Comparison of ENCODE assay signal across 8 cellular contexts in genomic region chr6:159726196-159726917, GRCh38. TPM values are rescaled to one million over a fixed set of nuclear protein-coding genes. Genes with fewer than 3 reads are reported as not detected.
DNase-seq lines count a peak whose midpoint lies in the region; ATAC-seq, FAIRE-seq and TF ChIP-seq lines count a peak whose summit lies in the region.

No MANE protein-coding gene starts in this region.

- H3K9me3 ChIP-seq in OCI-LY3 (ENCODE audit: insufficient read depth, low read length) (no peaks in the 10 kb centered on the region), endothelial cell of umbilical vein (replicated peaks; ENCODE audit: control insufficient read depth, insufficient read depth, low read length) (no peaks in the 10 kb centered on the region)

- dilution Hi-C loops in endothelial cell of umbilical vein (cut with MboI; ENCODE audit: extremely low pct_ligation_motif_present, low sequenced_read_pairs), result no loop called here

- H3K9me3 Mint-ChIP-seq in neural crest cell, result no peaks in the 10 kb centered on the region

- POLR2A ChIA-PET in endothelial cell of umbilical vein (lab: Charles Lee), result interaction anchor here (0.9 to 3.3 kb wide), 6 partner anchors 9 to 64 kb away, joined by 3 to 21 read pairs (median 4); partner anchors contain the start of genes ACAT2, MRPL18, SOD2 and TCP1

- H4K20me1 ChIP-seq in OCI-LY3 (ENCODE audit: insufficient read depth, low read length) (peaks cover 35% of the 10 kb centered on the region), endothelial cell of umbilical vein (replicated peaks; ENCODE audit: control insufficient read depth, extremely low read depth, insufficient read depth, low read length) (peaks cover 13% of the 10 kb centered on the region)

- peaks cover 88% of the 10 kb centered on the region for H3K79me2 ChIP-seq in OCI-LY3 (ENCODE audit: low read length)
- peaks cover 59% of the 10 kb centered on the region for H3K79me2 ChIP-seq in endothelial cell of umbilical vein (ENCODE audit: control insufficient read depth, insufficient read depth, low read length)

- H3K27me3 ChIP-seq in OCI-LY3 (ENCODE audit: low read depth, low read length), result no peaks in the 10 kb centered on the region
- no peaks in the 10 kb centered on the region for H3K27me3 ChIP-seq in endothelial cell of umbilical vein (ENCODE audit: control insufficient read depth in 2 of 2, insufficient read depth in 2 of 2, low read length in 2 of 2)

- H3K36me3 ChIP-seq in OCI-LY3 (replicated peaks; ENCODE audit: low read depth, low read length) (peaks cover 7% of the 10 kb centered on the region), endothelial cell of umbilical vein (ENCODE audit: control insufficient read depth in 2 of 2, extremely low read depth in 1 of 2, insufficient read depth in 2 of 2, low read length in 2 of 2) (no peaks in the 10 kb centered on the region)

- H3K27ac Mint-ChIP-seq in neural crest cell (ENCODE audit: unreplicated experiment), result peak overlapping the region; percentile 99

- intact Hi-C loops in endothelial cell of umbilical vein (cut with micrococcal nuclease), result no loop called here

- peak overlapping the region; percentile 98 for H3K4me3 Mint-ChIP-seq in neural crest cell

- TSS peak; percentile 73 for BruUV-seq in endothelial cell of umbilical vein (replicated peaks; lab: Mats Ljungman, UMichigan)

- peak; percentile 19 for ATAC-seq in HG02623 (IDR thresholded peaks at IDR 0.05; ENCODE audit: unreplicated experiment)

- H3K4me3 ChIP-seq in OCI-LY3 (ENCODE audit: low read length) (peak overlapping the region; percentile 100), endothelial cell of umbilical vein (replicated peaks in 1 of 3; ENCODE audit: insufficient read depth in 1 of 3, low read depth in 1 of 3, low read length in 3 of 3) (peak overlapping the region; percentile 54 to 89 (median 84))

- no peaks in the 10 kb centered on the region for H3K9me1 ChIP-seq in endothelial cell of umbilical vein (replicated peaks; ENCODE audit: control insufficient read depth, extremely low read depth, insufficient read depth, low read length)

- TF ChIP-seq CTCF in OCI-LY3 (IDR thresholded peaks at IDR 0.05; ENCODE audit: low read depth, low read length), result no peak
- TF ChIP-seq CTCF in endothelial cell of umbilical vein (IDR thresholded peaks at IDR 0.05; ENCODE audit: extremely low read depth in 1 of 2, insufficient read depth in 1 of 2, low read depth in 1 of 2, low read length in 2 of 2), result no peak
- no peak for TF ChIP-seq CTCF in neural crest cell (conservative IDR thresholded peaks at IDR 0.05)

- no peaks in the 10 kb centered on the region for H3K27me3 Mint-ChIP-seq in neural crest cell (ENCODE audit: low read depth)

- H2AFZ ChIP-seq in OCI-LY3 (ENCODE audit: low read depth, low read length) (peak overlapping the region; percentile 62; the same call in 1 of the 2 replicates), endothelial cell of umbilical vein (ENCODE audit: low read depth, low read length) (peak overlapping the region; percentile 81)

- peaks cover 9% of the 10 kb centered on the region for H3K36me3 Mint-ChIP-seq in neural crest cell (ENCODE audit: low read depth)

- CTCF ChIA-PET in endothelial cell of umbilical vein (lab: Charles Lee), result interaction anchor here (0.7 to 2.8 kb wide), 7 partner anchors 9 to 552 kb away, joined by 3 to 12 read pairs (median 4); partner anchors contain the start of gene MRPL18

- H3K27ac ChIP-seq in OCI-LY3 (ENCODE audit: low read length), result peak overlapping the region; percentile 97
- H3K27ac ChIP-seq in endothelial cell of umbilical vein (ENCODE audit: insufficient read depth, low read depth, low read length), result peak overlapping the region; percentile 92

- peak; percentile 85 for DNase-seq in DMS79 (lab: John Stamatoyannopoulos, UW)
- DNase-seq in DMS79 treated with DMSO at 0.1 percent for 48 hours (lab: John Stamatoyannopoulos, UW), result no peak
- DNase-seq in endothelial cell of umbilical vein (ENCODE audit: low read depth, low spot score), result no peak
- DNase-seq in neural crest cell (ENCODE audit: low read depth, low spot score), result no peak
- DNase-seq in GM12891 (ENCODE audit: insufficient read length, low spot score), result no peak
- DNase-seq in SW480 (ENCODE audit: low spot score), result no peak

- TF ChIP-seq POLR2A in endothelial cell of umbilical vein (IDR thresholded peaks at IDR 0.05; ENCODE audit: low read depth, low read length) (no peak), GM12891 (IDR thresholded peaks at IDR 0.05; ENCODE audit: low read depth, low read length) (no peak)

- H3K9ac ChIP-seq in OCI-LY3 (ENCODE audit: low read length) (peak overlapping the region; percentile 98), endothelial cell of umbilical vein (replicated peaks; ENCODE audit: extremely low read depth, insufficient read depth, low read length) (peak overlapping the region; percentile 95)

- no peak for FAIRE-seq in endothelial cell of umbilical vein (lab: Jason Lieb, UNC)
- FAIRE-seq in GM12891 (lab: Jason Lieb, UNC), result no peak

- H3K4me2 ChIP-seq in OCI-LY3 (ENCODE audit: low read length) (peak overlapping the region; percentile 99), endothelial cell of umbilical vein (ENCODE audit: insufficient read depth, low read length) (peak overlapping the region; percentile 95)

- H3K4me1 Mint-ChIP-seq in neural crest cell, result peaks cover 41% of the 10 kb centered on the region

- H3K4me1 ChIP-seq in OCI-LY3 (ENCODE audit: low read length) (peaks cover 13% of the 10 kb centered on the region), endothelial cell of umbilical vein (ENCODE audit: control insufficient read depth, extremely low read depth, insufficient read depth, low read length) (peaks cover 21% of the 10 kb centered on the region)

TF ChIP-seq in endothelial cell of umbilical vein, 7 proteins besides CTCF, POLR2A, EP300 and RAD21 (continues in another document):
- TF ChIP-seq POLR2AphosphoS5 (IDR thresholded peaks at IDR 0.05; ENCODE audit: insufficient read depth, low read depth, low read length) (no peak), EZH2 (IDR thresholded peaks at IDR 0.05; ENCODE audit: borderline replicate concordance, low read depth, low read length, severe bottlenecking) (no peak), FOS (IDR thresholded peaks at IDR 0.05; ENCODE audit: borderline replicate concordance, insufficient read depth, low read length) (no peak), MAX (IDR thresholded peaks at IDR 0.05; ENCODE audit: insufficient read depth, insufficient read length) (no peak), GATA2 (IDR thresholded peaks at IDR 0.05; ENCODE audit: insufficient read depth, insufficient read length, low read depth, low read length) (no peak), MYC (IDR thresholded peaks at IDR 0.05; ENCODE audit: low read depth, low read length) (no peak)

TF ChIP-seq in GM12891, 5 proteins besides CTCF, POLR2A, EP300 and RAD21:
- TF ChIP-seq SPI1 (IDR thresholded peaks at IDR 0.05; ENCODE audit: low read depth, low read length) (no peak), POLR2AphosphoS5 (IDR thresholded peaks at IDR 0.05; ENCODE audit: low read depth, low read length) (no peak), POU2F2 (IDR thresholded peaks at IDR 0.05; ENCODE audit: low read depth, low read length) (no peak), PAX5 (IDR thresholded peaks at IDR 0.05; ENCODE audit: insufficient read depth, low read length, severe bottlenecking) (no peak), TAF1 (IDR thresholded peaks at IDR 0.05; ENCODE audit: low read depth, low read length) (no peak)

RNA-seq across cellular contexts. Expression of gene WTAP, which starts 0.9 kb away (rescaled TPM):
- total RNA-seq in endothelial cell of umbilical vein (75.6 and 81.6 TPM in 2 replicates), neural crest cell (126 and 128 TPM in 2 replicates)
- polyA plus RNA-seq in endothelial cell of umbilical vein, result 16.5 and 21.7 TPM in 2 replicates
- 20.7 and 22.2 TPM in 2 replicates for polyA plus RNA-seq in endothelial cell of umbilical vein (2011; cell fraction: cytosol; rRNA removed)
- 31.5 and 37.9 TPM in 2 replicates for polyA plus RNA-seq in endothelial cell of umbilical vein (2011; cell fraction: nucleus; rRNA removed)
- 51.1 and 74.2 TPM in 2 replicates for polyA plus RNA-seq in endothelial cell of umbilical vein (2012)
- 35.7 and 37.0 TPM in 2 replicates for polyA minus RNA-seq in endothelial cell of umbilical vein
- 16.8 TPM for polyA minus RNA-seq in endothelial cell of umbilical vein (2011; cell fraction: cytosol; rRNA and poly(A)+ RNA removed)
- polyA minus RNA-seq in endothelial cell of umbilical vein (2011; cell fraction: nucleus; rRNA and poly(A)+ RNA removed), result 43.8 and 60.2 TPM in 2 replicates
- polyA plus RNA-seq in GM12891 (2012; ENCODE audit: low read depth, missing spikeins), result 37.1 TPM

RNA-seq across cellular contexts. Expression of gene SOD2, which starts 33.3 kb away (rescaled TPM):
- 58.9 and 62.7 TPM in 2 replicates for total RNA-seq in endothelial cell of umbilical vein
- 27.7 and 31.6 TPM in 2 replicates for polyA plus RNA-seq in endothelial cell of umbilical vein
- 34.6 and 38.7 TPM in 2 replicates for polyA plus RNA-seq in endothelial cell of umbilical vein (2011; cell fraction: cytosol; rRNA removed)
- polyA plus RNA-seq in endothelial cell of umbilical vein (2011; cell fraction: nucleus; rRNA removed), result 19.9 and 24.7 TPM in 2 replicates
- polyA plus RNA-seq in endothelial cell of umbilical vein (2012), result 63.2 and 71.0 TPM in 2 replicates
- 57.6 and 74.5 TPM in 2 replicates for polyA minus RNA-seq in endothelial cell of umbilical vein
- 85.6 TPM for polyA minus RNA-seq in endothelial cell of umbilical vein (2011; cell fraction: cytosol; rRNA and poly(A)+ RNA removed)
- polyA minus RNA-seq in endothelial cell of umbilical vein (2011; cell fraction: nucleus; rRNA and poly(A)+ RNA removed), result 18.7 and 26.5 TPM in 2 replicates
- total RNA-seq in neural crest cell, result 91.9 and 96.7 TPM in 2 replicates
- 27.8 TPM for polyA plus RNA-seq in GM12891 (2012; ENCODE audit: low read depth, missing spikeins)

RNA-seq across cellular contexts. Expression of gene ACAT2, which starts 35.5 kb away (rescaled TPM):
- total RNA-seq in endothelial cell of umbilical vein, result 114 and 131 TPM in 2 replicates
- 32.3 and 44.6 TPM in 2 replicates for polyA plus RNA-seq in endothelial cell of umbilical vein
- polyA plus RNA-seq in endothelial cell of umbilical vein (2011; cell fraction: cytosol; rRNA removed), result 63.6 and 68.4 TPM in 2 replicates
- 38.1 and 47.5 TPM in 2 replicates for polyA plus RNA-seq in endothelial cell of umbilical vein (2011; cell fraction: nucleus; rRNA removed)
- polyA plus RNA-seq in endothelial cell of umbilical vein (2012), result 20.6 and 38.3 TPM in 2 replicates
- polyA minus RNA-seq in endothelial cell of umbilical vein, result 62.8 and 75.8 TPM in 2 replicates
- 26.7 TPM for polyA minus RNA-seq in endothelial cell of umbilical vein (2011; cell fraction: cytosol; rRNA and poly(A)+ RNA removed)
- polyA minus RNA-seq in endothelial cell of umbilical vein (2011; cell fraction: nucleus; rRNA and poly(A)+ RNA removed), result 16.8 and 21.5 TPM in 2 replicates
- total RNA-seq in neural crest cell, result 419 and 443 TPM in 2 replicates
- 66.7 TPM for polyA plus RNA-seq in GM12891 (2012; ENCODE audit: low read depth, missing spikeins)
